ENCODE assay signal across 8 cellular contexts in the genomic region with DNA sequence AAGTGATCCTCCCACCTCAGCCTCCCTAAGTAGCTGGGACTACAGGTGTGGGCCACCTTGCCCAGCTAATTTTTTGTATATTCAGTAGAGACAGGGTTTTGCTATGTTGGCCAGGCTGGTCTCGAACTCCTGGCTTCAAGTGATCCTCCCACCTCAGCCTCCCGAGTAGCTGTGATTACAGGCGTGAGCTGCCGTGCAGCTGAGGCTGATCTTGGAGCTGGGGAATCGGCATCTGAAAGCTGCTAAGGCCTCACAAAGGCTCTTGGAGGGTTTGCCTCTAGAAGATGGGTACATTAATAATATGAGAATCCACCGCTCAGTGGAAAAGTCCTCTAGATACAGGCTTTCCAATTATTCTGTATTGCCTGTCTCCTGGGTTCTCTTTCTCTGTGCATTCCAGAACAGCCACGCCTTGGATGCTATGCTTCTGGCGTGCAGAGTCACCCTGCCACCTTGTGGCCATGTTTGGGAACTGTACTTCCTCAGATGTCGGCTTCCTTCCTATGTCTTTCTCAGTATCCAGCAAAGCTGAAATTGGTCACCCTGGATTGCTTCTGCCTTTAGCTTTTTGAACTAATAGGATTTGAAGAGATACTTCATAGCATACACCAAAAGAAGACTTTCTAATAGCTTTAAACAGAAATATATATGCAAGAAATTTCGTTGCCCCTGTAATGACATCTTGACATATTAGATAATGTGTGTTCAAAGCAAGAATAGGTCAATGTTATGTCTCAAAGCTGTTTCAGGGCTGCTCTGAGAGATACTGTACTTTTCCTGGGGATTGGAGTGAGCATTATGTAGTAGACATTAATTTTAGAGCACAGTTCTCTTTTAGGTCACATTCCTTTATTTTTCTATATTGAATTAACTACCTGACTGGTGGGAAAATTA. TPM values are rescaled to one million over a fixed set of nuclear protein-coding genes. Genes with fewer than 3 reads are reported as not detected.
A peak's percentile ranks its signal among the peaks of the same experiment; 100 is the strongest.
DNase-seq lines count a peak whose midpoint lies in the region; ATAC-seq and TF ChIP-seq lines count a peak whose summit lies in the region.

No MANE protein-coding gene starts in this region.

- no peaks in the 10 kb centered on the region for H3K36me3 ChIP-seq in tibial artery

- H3K36me3 Mint-ChIP-seq in activated T-helper 1 cell treated with anti-CD3 and anti-CD28 coated beads, Interleukin-12 subunit alpha, Interleukin-12 subunit beta, Interleukin-2, Interleukin-4 antibody, amounts not matched to agents 30 ng/mL and 10 ng/mL and 1 ng/mL, durations not matched to agents 14 hours and 24 hours and 36 hours (ENCODE audit: low read depth): no peaks in the 10 kb centered on the region

- no peak overlapping the region for H3K27ac Mint-ChIP-seq in activated T-helper 1 cell treated with anti-CD3 and anti-CD28 coated beads, Interleukin-12 subunit alpha, Interleukin-12 subunit beta, Interleukin-2, Interleukin-4 antibody, amounts not matched to agents 30 ng/mL and 10 ng/mL and 1 ng/mL, durations not matched to agents 14 hours and 24 hours and 36 hours

- intact Hi-C loops in activated T-helper 1 cell treated with anti-CD3 and anti-CD28 coated beads, Interleukin-12 subunit alpha, Interleukin-12 subunit beta, Interleukin-2, Interleukin-4 antibody, amounts not matched to agents 30 ng/mL and 10 ng/mL and 1 ng/mL, durations not matched to agents 14 hours and 24 hours and 36 hours (cut with micrococcal nuclease): loop anchor here (1.0 kb wide), 7 partner anchors 75 to 568 kb away; a partner anchor contains a TSS
- intact Hi-C loops in tibial artery (cut with DNase I; ENCODE audit: low total_unique reads): loop anchor here (2.0 kb wide), 1 partner anchor 379 kb away; no protein-coding TSS in a partner anchor

- no peaks in the 10 kb centered on the region for H3K9me3 ChIP-seq in tibial artery

- peak; percentile 93 for TF ChIP-seq CTCF in RWPE1 (conservative IDR thresholded peaks at IDR 0.05; ENCODE audit: low read depth)
- peak; percentile 97 for TF ChIP-seq CTCF in fibroblast of villous mesenchyme (IDR thresholded peaks at IDR 0.05; ENCODE audit: insufficient read depth, low read depth, low read length)
- TF ChIP-seq CTCF in omental fat pad (IDR thresholded peaks at IDR 0.05): peak in 2 of 3 donors; percentile 64 to 73
- TF ChIP-seq CTCF in tibial artery (IDR thresholded peaks at IDR 0.05): peak; percentile 91 to 95

- CTCF ChIA-PET in RWPE1 (lab: Yijun Ruan, JAX): interaction anchor here (0.5 to 2.1 kb wide), 35 partner anchors 14 to 1472 kb away, joined by 3 to 20 read pairs (median 3); no protein-coding TSS in a partner anchor

- H3K27me3 ChIP-seq in tibial artery: peaks cover 0 to 3% of the 10 kb centered on the region in 2 donors

- H3K27me3 Mint-ChIP-seq in activated T-helper 1 cell treated with anti-CD3 and anti-CD28 coated beads, Interleukin-12 subunit alpha, Interleukin-12 subunit beta, Interleukin-2, Interleukin-4 antibody, amounts not matched to agents 30 ng/mL and 10 ng/mL and 1 ng/mL, durations not matched to agents 14 hours and 24 hours and 36 hours (ENCODE audit: insufficient read depth): peaks cover 9% of the 10 kb centered on the region

- no peak overlapping the region for H3K4me3 Mint-ChIP-seq in activated T-helper 1 cell treated with anti-CD3 and anti-CD28 coated beads, Interleukin-12 subunit alpha, Interleukin-12 subunit beta, Interleukin-2, Interleukin-4 antibody, amounts not matched to agents 30 ng/mL and 10 ng/mL and 1 ng/mL, durations not matched to agents 14 hours and 24 hours and 36 hours

- H3K27ac ChIP-seq in RWPE1 (no peak overlapping the region), tibial artery (no peak overlapping the region)

- no peak overlapping the region for H3K4me3 ChIP-seq in fibroblast of villous mesenchyme (ENCODE audit: low read depth, low read length)
- no peak overlapping the region for H3K4me3 ChIP-seq in tibial artery

- POLR2A ChIA-PET in RWPE1 (lab: Yijun Ruan, JAX; ENCODE audit: low non-redundant PET): no interaction called here

- DNase-seq in DMS53 (lab: John Stamatoyannopoulos, UW) (peak; percentile 78), LHCN-M2 (ENCODE audit: low read depth) (peak; percentile 77), RWPE1 (ENCODE audit: low spot score) (peak; percentile 64), fibroblast of villous mesenchyme (ENCODE audit: low read depth) (peak; percentile 80), omental fat pad (ENCODE audit: low spot score) (peak; percentile 48), tibial artery (peak; percentile 76 to 82)
- DNase-seq in activated T-helper 1 cell treated with anti-CD3 and anti-CD28 coated beads, Interleukin-12 subunit alpha, Interleukin-12 subunit beta, Interleukin-2, Interleukin-4 antibody, amounts not matched to agents 30 ng/mL and 10 ng/mL and 1 ng/mL, durations not matched to agents 14 hours and 24 hours and 36 hours (ENCODE audit: low spot score): peak; percentile 66

- H3K4me1 ChIP-seq in tibial artery: no peaks in the 10 kb centered on the region

- no peaks in the 10 kb centered on the region for H3K4me1 Mint-ChIP-seq in activated T-helper 1 cell treated with anti-CD3 and anti-CD28 coated beads, Interleukin-12 subunit alpha, Interleukin-12 subunit beta, Interleukin-2, Interleukin-4 antibody, amounts not matched to agents 30 ng/mL and 10 ng/mL and 1 ng/mL, durations not matched to agents 14 hours and 24 hours and 36 hours (ENCODE audit: low read depth)

- no peaks in the 10 kb centered on the region for H3K9me3 Mint-ChIP-seq in activated T-helper 1 cell treated with anti-CD3 and anti-CD28 coated beads, Interleukin-12 subunit alpha, Interleukin-12 subunit beta, Interleukin-2, Interleukin-4 antibody, amounts not matched to agents 30 ng/mL and 10 ng/mL and 1 ng/mL, durations not matched to agents 14 hours and 24 hours and 36 hours

- ATAC-seq in GM21576 (IDR thresholded peaks at IDR 0.05; ENCODE audit: unreplicated experiment): peak; percentile 82
- ATAC-seq in omental fat pad (ENCODE audit: low FRiP score): peak; percentile 92

RNA-seq across cellular contexts. Expression of a gene that starts 25.1 kb away (rescaled TPM):
- total RNA-seq in LHCN-M2 (2014; rRNA removed): under 0.01 TPM in 1 of 2 replicates, not detected in the other
- 0.01 TPM for polyA plus RNA-seq in LHCN-M2 (2012)
- total RNA-seq in activated T-helper 1 cell treated with anti-CD3 and anti-CD28 coated beads, Interleukin-12 subunit alpha, Interleukin-12 subunit beta, Interleukin-2, Interleukin-4 antibody, amounts not matched to agents 30 ng/mL and 10 ng/mL and 1 ng/mL, durations not matched to agents 14 hours and 24 hours and 36 hours: not detected in 2 replicates
- 2.9 and 7.8 TPM in 2 replicates for total RNA-seq in fibroblast of villous mesenchyme
- total RNA-seq in omental fat pad: under 1 TPM in 1 of 4 donors, not detected in 3; 0.12 TPM
